18 cellular contexts compared by ENCODE assay signal in the genomic region with DNA sequence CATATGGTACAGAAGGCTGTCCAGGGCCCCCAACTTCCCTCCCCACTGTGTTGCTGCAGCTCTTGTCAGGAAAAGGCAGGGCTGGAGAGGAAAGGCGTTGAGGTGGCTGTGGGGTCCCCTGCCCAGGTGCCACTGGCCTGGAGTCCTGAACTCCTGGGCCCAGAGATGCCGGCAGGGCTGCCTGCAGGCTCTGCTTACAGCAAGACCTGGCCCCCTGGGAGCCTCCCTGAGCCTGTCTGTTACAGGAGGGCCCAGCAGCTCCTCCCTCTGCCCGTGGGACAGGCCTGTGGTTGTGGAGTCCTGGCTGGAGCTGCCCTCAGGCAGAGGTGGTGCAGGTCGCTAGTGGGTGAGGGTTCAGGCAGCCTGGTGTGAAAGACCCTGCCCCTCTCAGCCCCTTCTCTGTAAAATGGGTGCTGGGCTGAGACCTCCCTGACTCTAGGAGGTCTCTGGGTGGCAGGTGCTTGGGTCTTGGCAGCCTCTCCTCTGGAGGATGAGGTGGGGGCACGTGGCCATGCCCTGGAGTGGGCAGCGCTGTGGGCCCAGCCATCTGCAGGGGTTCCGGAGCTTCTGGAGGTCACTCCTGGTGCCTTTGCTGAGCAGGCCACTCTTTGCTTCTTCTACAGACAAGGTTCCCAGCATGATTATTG. TPM values are rescaled to one million over a fixed set of nuclear protein-coding genes. Genes with fewer than 3 reads are reported as not detected.
A peak's percentile ranks its signal among the peaks of the same experiment; 100 is the strongest.
DNase-seq lines count a peak whose midpoint lies in the region; ATAC-seq and TF ChIP-seq lines count a peak whose summit lies in the region.
"Had no signal": no experiment of that assay in that cellular context is flagged by ENCODE, and none has a peak within 500 bp of the region (broad histone marks: within the 10 kb centered on the region; RNA-seq: fewer than 3 reads in every experiment).

No MANE protein-coding gene starts in this region.

- peaks cover 16% of the 10 kb centered on the region for H3K4me1 Mint-ChIP-seq in glutamatergic neuron (ENCODE audit: low read depth, unreplicated experiment)

- no peaks in the 10 kb centered on the region for H3K36me3 Mint-ChIP-seq in glutamatergic neuron (ENCODE audit: unreplicated experiment)
- H3K36me3 Mint-ChIP-seq: CD4-positive, alpha-beta memory T cell had no signal

- no peaks in the 10 kb centered on the region for H4K20me1 ChIP-seq in BLaER1
- peaks cover 0 to 6% (median 0%) of the 10 kb centered on the region in 11 experiments; a peak in 1 of 22 replicates for H4K20me1 ChIP-seq in BLaER1 treated with 17β-estradiol and CSF1 and Interleukin-3, amounts not matched to agents 10 nM and 100 nM

- H3K27ac ChIP-seq in BLaER1 (peak overlapping the region; percentile 62), parathyroid adenoma (no peak overlapping the region)
- peak overlapping the region in 2 of 11 experiments; percentile 31 to 89; a peak in 3 of 22 replicates for H3K27ac ChIP-seq in BLaER1 treated with 17β-estradiol and CSF1 and Interleukin-3, amounts not matched to agents 10 nM and 100 nM
- no peak overlapping the region for H3K27ac ChIP-seq in effector memory CD4-positive, alpha-beta T cell (ENCODE audit: insufficient read depth, low read length, poor library complexity, severe bottlenecking)

- peaks cover 16% of the 10 kb centered on the region for H3K27me3 Mint-ChIP-seq in glutamatergic neuron (ENCODE audit: unreplicated experiment)
- H3K27me3 Mint-ChIP-seq: CD4-positive, alpha-beta memory T cell had no signal

- H3K9me3 Mint-ChIP-seq in glutamatergic neuron (ENCODE audit: unreplicated experiment), result peaks cover 5% of the 10 kb centered on the region
- H3K9me3 Mint-ChIP-seq: CD4-positive, alpha-beta memory T cell had no signal

- H3K4me2 ChIP-seq in BLaER1, result peak overlapping the region; percentile 95
- peak overlapping the region in 9 of 11 experiments; percentile 18 to 96 (median 93); a peak in 17 of 22 replicates for H3K4me2 ChIP-seq in BLaER1 treated with 17β-estradiol and CSF1 and Interleukin-3, amounts not matched to agents 10 nM and 100 nM
- no peak overlapping the region for H3K4me2 ChIP-seq in parathyroid adenoma (ENCODE audit: low read length)
- H3K4me2 ChIP-seq: SK-N-SH had no signal

- no peak overlapping the region for H3K9ac ChIP-seq in BLaER1
- peak overlapping the region in 3 of 11 experiments; percentile 24 to 35 (median 28); a peak in 2 of 22 replicates for H3K9ac ChIP-seq in BLaER1 treated with 17β-estradiol and CSF1 and Interleukin-3, amounts not matched to agents 10 nM and 100 nM
- no peak overlapping the region for H3K9ac ChIP-seq in parathyroid adenoma
- H3K9ac ChIP-seq: SK-N-SH had no signal

- no peaks in the 10 kb centered on the region for H3K27me3 ChIP-seq in BLaER1
- H3K27me3 ChIP-seq in BLaER1 treated with 17β-estradiol and CSF1 and Interleukin-3, amounts not matched to agents 10 nM and 100 nM, result no peaks in the 10 kb centered on the region
- H3K27me3 ChIP-seq in parathyroid adenoma (ENCODE audit: control insufficient read depth, insufficient read depth, low read length), result no peaks in the 10 kb centered on the region
- no peaks in the 10 kb centered on the region for H3K27me3 ChIP-seq in effector memory CD4-positive, alpha-beta T cell (replicated peaks; ENCODE audit: control insufficient read depth, insufficient read depth, low read length, poor library complexity, severe bottlenecking)

- DNase-seq in glutamatergic neuron, result peak; percentile 48
- no peak for DNase-seq in NCI-H1092 treated with DMSO at 0.1 percent for 48 hours (lab: John Stamatoyannopoulos, UW)
- DNase-seq in effector memory CD4-positive, alpha-beta T cell, result no peak
- DNase-seq in C1 segment of cervical spinal cord (lab: John Stamatoyannopoulos, UW), result no peak
- DNase-seq: CD4-positive, alpha-beta memory T cell; DMS79; HCEC 1CT; MV-4-11; NCI-H1436; NCI-H2081 treated with DMSO at 0.1 percent for 48 hours; NCI-H524; SHP77; SK-N-SH had no signal

- H2AFZ ChIP-seq in parathyroid adenoma, result peak overlapping the region; percentile 50

- H3K27ac Mint-ChIP-seq in glutamatergic neuron (ENCODE audit: unreplicated experiment), result no peak overlapping the region

- H3K36me3 ChIP-seq in BLaER1, result no peaks in the 10 kb centered on the region
- no peaks in the 10 kb centered on the region for H3K36me3 ChIP-seq in BLaER1 treated with 17β-estradiol and CSF1 and Interleukin-3, amounts not matched to agents 10 nM and 100 nM
- H3K36me3 ChIP-seq in parathyroid adenoma (ENCODE audit: control insufficient read depth, insufficient read depth, low read length), result no peaks in the 10 kb centered on the region
- no peaks in the 10 kb centered on the region for H3K36me3 ChIP-seq in effector memory CD4-positive, alpha-beta T cell (ENCODE audit: control insufficient read depth, insufficient read depth, low read length)

- no peaks in the 10 kb centered on the region for H3K79me2 ChIP-seq in parathyroid adenoma

- H3K9me3 ChIP-seq in BLaER1, result no peaks in the 10 kb centered on the region
- H3K9me3 ChIP-seq in BLaER1 treated with 17β-estradiol and CSF1 and Interleukin-3, amounts not matched to agents 10 nM and 100 nM (replicated peaks in 1 of 11), result no peaks in the 10 kb centered on the region
- no peaks in the 10 kb centered on the region for H3K9me3 ChIP-seq in parathyroid adenoma (ENCODE audit: control insufficient read depth, low read length)
- no peaks in the 10 kb centered on the region for H3K9me3 ChIP-seq in effector memory CD4-positive, alpha-beta T cell (ENCODE audit: control insufficient read depth, low read length)
- H3K9me3 ChIP-seq: SK-N-SH had no signal

- TF ChIP-seq CTCF in glutamatergic neuron (IDR thresholded peaks at IDR 0.05; ENCODE audit: partially characterized antibody, unreplicated experiment) (no peak), parathyroid adenoma (IDR thresholded peaks at IDR 0.05) (no peak)

- no peak overlapping the region for H3K4me3 Mint-ChIP-seq in glutamatergic neuron (ENCODE audit: unreplicated experiment)
- H3K4me3 Mint-ChIP-seq: CD4-positive, alpha-beta memory T cell had no signal

- H3K4me1 ChIP-seq in BLaER1 (peaks cover 57% of the 10 kb centered on the region), parathyroid adenoma (peaks cover 43% of the 10 kb centered on the region)
- peaks cover 19 to 67% (median 58%) of the 10 kb centered on the region in 10 experiments for H3K4me1 ChIP-seq in BLaER1 treated with 17β-estradiol and CSF1 and Interleukin-3, amounts not matched to agents 10 nM and 100 nM
- peaks cover 20% of the 10 kb centered on the region for H3K4me1 ChIP-seq in effector memory CD4-positive, alpha-beta T cell (ENCODE audit: control insufficient read depth, insufficient read depth, low read length, poor library complexity, severe bottlenecking)

- no peak overlapping the region for H3K4me3 ChIP-seq in BLaER1
- H3K4me3 ChIP-seq in BLaER1 treated with 17β-estradiol and CSF1 and Interleukin-3, amounts not matched to agents 10 nM and 100 nM, result no peak overlapping the region
- no peak overlapping the region for H3K4me3 ChIP-seq in parathyroid adenoma (ENCODE audit: low read depth, low read length)
- no peak overlapping the region for H3K4me3 ChIP-seq in effector memory CD4-positive, alpha-beta T cell (ENCODE audit: insufficient read depth, low read depth, low read length, poor library complexity, severe bottlenecking)
- H3K4me3 ChIP-seq: K562 had no signal

- ATAC-seq in activated CD4-positive, CD25-positive, alpha-beta regulatory T cell treated with anti-CD3 and anti-CD28 coated beads, Interleukin-2, amount 50 U/mL, for 24 hours, result no peak
- ATAC-seq: K562 had no signal

RNA-seq across cellular contexts. Expression of a gene that starts 10.0 kb away (rescaled TPM):
- not detected for total RNA-seq in glutamatergic neuron (ENCODE audit: unreplicated experiment)
- total RNA-seq: CD4-positive, alpha-beta memory T cell; K562 had no signal
